ENCODE assay signal across 8 cellular contexts in the genomic region with DNA sequence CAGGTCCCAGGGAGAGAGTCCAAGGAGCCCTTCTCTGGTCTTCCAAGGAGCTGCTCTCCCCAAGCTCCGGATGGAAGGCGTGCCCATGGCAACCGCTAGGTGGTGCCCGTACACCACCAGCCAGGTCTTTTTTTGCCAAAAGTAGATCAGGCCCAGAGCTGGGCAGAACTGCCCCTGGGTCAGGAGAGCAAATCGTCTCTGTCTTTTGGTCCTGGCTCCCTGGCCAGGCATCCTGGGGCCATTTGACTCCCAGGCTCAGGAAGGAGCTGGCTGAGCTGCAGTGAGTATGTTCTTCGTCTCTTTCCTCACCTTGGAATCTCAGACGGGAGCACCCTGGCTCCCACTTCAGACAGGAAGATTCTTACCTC. TPM values are rescaled to one million over a fixed set of nuclear protein-coding genes. Genes with fewer than 3 reads are reported as not detected.
DNase-seq lines count a peak whose midpoint lies in the region; ATAC-seq, FAIRE-seq and TF ChIP-seq lines count a peak whose summit lies in the region.

No MANE protein-coding gene starts in this region.

- H3K9me3 Mint-ChIP-seq in activated T-helper 1 cell treated with anti-CD3 and anti-CD28 coated beads, Interleukin-12 subunit alpha, Interleukin-12 subunit beta, Interleukin-2, Interleukin-4 antibody, amounts not matched to agents 30 ng/mL and 10 ng/mL and 1 ng/mL, durations not matched to agents 14 hours and 24 hours and 36 hours: no peaks in the 10 kb centered on the region

- peak overlapping the region; percentile 25 for H3K27ac Mint-ChIP-seq in activated T-helper 1 cell treated with anti-CD3 and anti-CD28 coated beads, Interleukin-12 subunit alpha, Interleukin-12 subunit beta, Interleukin-2, Interleukin-4 antibody, amounts not matched to agents 30 ng/mL and 10 ng/mL and 1 ng/mL, durations not matched to agents 14 hours and 24 hours and 36 hours

- DNase-seq in SIG-M5 treated with dmso at 0.1 percent for 504 hours (lab: John Stamatoyannopoulos, UW; ENCODE audit: unreplicated experiment): peak; percentile 65
- no peak for DNase-seq in SIG-M5 (lab: John Stamatoyannopoulos, UW)
- DNase-seq in HuH-7.5 (ENCODE audit: low spot score): peak; percentile 50
- DNase-seq in RCC 7860 (ENCODE audit: low spot score): peak; percentile 65
- peak; percentile 77 for DNase-seq in activated T-helper 1 cell treated with anti-CD3 and anti-CD28 coated beads, Interleukin-12 subunit alpha, Interleukin-12 subunit beta, Interleukin-2, Interleukin-4 antibody, amounts not matched to agents 30 ng/mL and 10 ng/mL and 1 ng/mL, durations not matched to agents 14 hours and 24 hours and 36 hours (ENCODE audit: low spot score)
- DNase-seq in fibroblast of mammary gland (ENCODE audit: low read depth): peak; percentile 81
- DNase-seq in stimulated activated naive CD8-positive, alpha-beta T cell treated with anti-CD3 and anti-CD28 coated beads, Interleukin-15, Interleukin-2, amounts not matched to agents 100 U/mL and 50 U/mL, for 24 hours: peak; percentile 81

- H3K9ac ChIP-seq in neural cell (ENCODE audit: low read length): no peak overlapping the region

- TF ChIP-seq CTCF in fibroblast of mammary gland (conservative IDR thresholded peaks at IDR 0.05; ENCODE audit: control insufficient read depth, insufficient read depth, low read depth, low read length) (peak; percentile 99), neural cell (IDR thresholded peaks at IDR 0.05; ENCODE audit: poor library complexity, severe bottlenecking) (peak; percentile 98)

- TF ChIP-seq EP300 in neural cell (conservative IDR thresholded peaks at IDR 0.05; ENCODE audit: poor library complexity, severe bottlenecking): no peak

- H3K79me2 ChIP-seq in neural cell (replicated peaks; ENCODE audit: insufficient read depth, low read length): no peaks in the 10 kb centered on the region

- no peaks in the 10 kb centered on the region for H3K36me3 ChIP-seq in neural cell (ENCODE audit: insufficient read depth, low read length)

- peaks cover 1% of the 10 kb centered on the region for H3K36me3 Mint-ChIP-seq in activated T-helper 1 cell treated with anti-CD3 and anti-CD28 coated beads, Interleukin-12 subunit alpha, Interleukin-12 subunit beta, Interleukin-2, Interleukin-4 antibody, amounts not matched to agents 30 ng/mL and 10 ng/mL and 1 ng/mL, durations not matched to agents 14 hours and 24 hours and 36 hours (ENCODE audit: low read depth)

- H3K4me3 ChIP-seq in fibroblast of mammary gland (ENCODE audit: control insufficient read depth, low read depth, low read length): no peak overlapping the region
- H3K4me3 ChIP-seq in neural cell (ENCODE audit: low read length): no peak overlapping the region

- no peak overlapping the region for H3K27ac ChIP-seq in neural cell (ENCODE audit: low read length)

- no peaks in the 10 kb centered on the region for H3K9me3 ChIP-seq in neural cell (ENCODE audit: low read length)

- no peaks in the 10 kb centered on the region for H3K27me3 ChIP-seq in neural cell (ENCODE audit: insufficient read depth, low read depth, low read length)

- intact Hi-C loops in activated T-helper 1 cell treated with anti-CD3 and anti-CD28 coated beads, Interleukin-12 subunit alpha, Interleukin-12 subunit beta, Interleukin-2, Interleukin-4 antibody, amounts not matched to agents 30 ng/mL and 10 ng/mL and 1 ng/mL, durations not matched to agents 14 hours and 24 hours and 36 hours (cut with micrococcal nuclease): loop anchor here (1.0 to 2.0 kb wide), 7 partner anchors 23 to 227 kb away; no protein-coding TSS in a partner anchor

- H3K9me2 ChIP-seq in neural cell (ENCODE audit: insufficient read depth, low read length): no peaks in the 10 kb centered on the region

- H4K20me1 ChIP-seq in neural cell (ENCODE audit: insufficient read depth): no peaks in the 10 kb centered on the region

- H2AFZ ChIP-seq in neural cell (ENCODE audit: low read depth, low read length): no peak overlapping the region

- no peaks in the 10 kb centered on the region for H3K27me3 Mint-ChIP-seq in activated T-helper 1 cell treated with anti-CD3 and anti-CD28 coated beads, Interleukin-12 subunit alpha, Interleukin-12 subunit beta, Interleukin-2, Interleukin-4 antibody, amounts not matched to agents 30 ng/mL and 10 ng/mL and 1 ng/mL, durations not matched to agents 14 hours and 24 hours and 36 hours (ENCODE audit: insufficient read depth)

- peak; percentile 39 for FAIRE-seq in RCC 7860 (lab: Jason Lieb, UNC)

- no peaks in the 10 kb centered on the region for H3F3A ChIP-seq in neural cell (ENCODE audit: insufficient read depth, low read length, poor library complexity, severe bottlenecking)

- peak overlapping the region; percentile 67 for H3K4me3 Mint-ChIP-seq in activated T-helper 1 cell treated with anti-CD3 and anti-CD28 coated beads, Interleukin-12 subunit alpha, Interleukin-12 subunit beta, Interleukin-2, Interleukin-4 antibody, amounts not matched to agents 30 ng/mL and 10 ng/mL and 1 ng/mL, durations not matched to agents 14 hours and 24 hours and 36 hours

- peak; percentile 81 for ATAC-seq in stimulated activated naive CD8-positive, alpha-beta T cell treated with anti-CD3 and anti-CD28 coated beads, Interleukin-15, Interleukin-2, amounts not matched to agents 100 U/mL and 50 U/mL, for 24 hours

- no peak overlapping the region for H3K4me2 ChIP-seq in neural cell (ENCODE audit: low read length)

- TF ChIP-seq RAD21 in neural cell (conservative IDR thresholded peaks at IDR 0.05): peak; percentile 98

- peaks cover 58% of the 10 kb centered on the region for H3K4me1 Mint-ChIP-seq in activated T-helper 1 cell treated with anti-CD3 and anti-CD28 coated beads, Interleukin-12 subunit alpha, Interleukin-12 subunit beta, Interleukin-2, Interleukin-4 antibody, amounts not matched to agents 30 ng/mL and 10 ng/mL and 1 ng/mL, durations not matched to agents 14 hours and 24 hours and 36 hours (ENCODE audit: low read depth)

TF ChIP-seq in neural cell, 6 proteins besides CTCF, POLR2A, EP300 and RAD21:
- TF ChIP-seq EZH2 (IDR thresholded peaks at IDR 0.05; ENCODE audit: borderline replicate concordance, insufficient read depth, low read length, poor library complexity, severe bottlenecking) (no peak), SMC3 (conservative IDR thresholded peaks at IDR 0.05; ENCODE audit: poor library complexity) (peak; percentile 90)

RNA-seq across cellular contexts. Expression of gene BCL3, which starts 24.6 kb away (rescaled TPM):
- total RNA-seq in activated T-helper 1 cell treated with anti-CD3 and anti-CD28 coated beads, Interleukin-12 subunit alpha, Interleukin-12 subunit beta, Interleukin-2, Interleukin-4 antibody, amounts not matched to agents 30 ng/mL and 10 ng/mL and 1 ng/mL, durations not matched to agents 14 hours and 24 hours and 36 hours: 67.2 and 74.6 TPM in 2 replicates
- polyA plus RNA-seq in neural cell: 0.48 and 1.6 TPM in 2 replicates
- polyA minus RNA-seq in neural cell: not detected in 2 replicates

RNA-seq across cellular contexts. Expression of gene CEACAM16, which starts 25.0 kb away (rescaled TPM):
- total RNA-seq in activated T-helper 1 cell treated with anti-CD3 and anti-CD28 coated beads, Interleukin-12 subunit alpha, Interleukin-12 subunit beta, Interleukin-2, Interleukin-4 antibody, amounts not matched to agents 30 ng/mL and 10 ng/mL and 1 ng/mL, durations not matched to agents 14 hours and 24 hours and 36 hours: not detected in 2 replicates
- not detected in 2 replicates for polyA plus RNA-seq in neural cell
- polyA minus RNA-seq in neural cell: not detected in 2 replicates

RNA-seq across cellular contexts. Expression of gene CEACAM19, which starts 52.7 kb away (rescaled TPM):
- 1.1 and 1.3 TPM in 2 replicates for total RNA-seq in activated T-helper 1 cell treated with anti-CD3 and anti-CD28 coated beads, Interleukin-12 subunit alpha, Interleukin-12 subunit beta, Interleukin-2, Interleukin-4 antibody, amounts not matched to agents 30 ng/mL and 10 ng/mL and 1 ng/mL, durations not matched to agents 14 hours and 24 hours and 36 hours
- 1.8 and 1.9 TPM in 2 replicates for polyA plus RNA-seq in neural cell
- 2.3 and 3.7 TPM in 2 replicates for polyA minus RNA-seq in neural cell

RNA-seq across cellular contexts. Expression of gene CBLC, which starts 53.8 kb away (rescaled TPM):
- not detected in 2 replicates for total RNA-seq in activated T-helper 1 cell treated with anti-CD3 and anti-CD28 coated beads, Interleukin-12 subunit alpha, Interleukin-12 subunit beta, Interleukin-2, Interleukin-4 antibody, amounts not matched to agents 30 ng/mL and 10 ng/mL and 1 ng/mL, durations not matched to agents 14 hours and 24 hours and 36 hours
- polyA plus RNA-seq in neural cell: not detected in 2 replicates
- polyA minus RNA-seq in neural cell: not detected in 2 replicates
